In the genomic region with DNA sequence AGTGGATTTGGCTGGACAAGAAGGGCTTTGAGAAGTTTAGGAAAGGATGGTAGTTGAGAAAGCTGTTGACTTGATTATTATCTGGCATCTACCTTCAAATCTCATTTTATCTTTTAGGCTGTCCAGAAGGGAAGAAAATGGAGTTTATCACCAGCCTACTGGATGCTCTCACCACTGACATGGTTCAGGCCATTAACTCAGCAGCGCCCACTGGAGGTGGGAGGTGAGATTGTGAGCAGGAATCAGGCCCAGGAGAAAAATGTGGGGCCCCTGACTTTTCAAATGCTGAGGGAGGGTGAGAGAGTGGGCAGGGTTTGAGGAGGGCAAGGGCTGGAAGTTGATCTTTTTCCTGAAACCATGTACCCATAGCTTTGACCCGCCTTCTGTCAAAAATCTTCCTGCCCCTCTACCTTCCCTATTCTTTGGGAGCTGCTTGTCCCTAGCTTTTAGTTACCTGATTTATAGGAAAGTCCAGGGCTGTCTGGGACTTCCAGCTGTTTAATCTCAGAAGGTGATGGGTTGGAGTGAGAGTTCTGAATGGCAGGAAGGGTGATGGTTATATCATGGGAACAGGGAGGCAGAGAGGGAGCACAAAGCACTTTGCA, we compare ENCODE assay signal across 8 cellular contexts.
A peak's percentile ranks its signal among the peaks of the same experiment; 100 is the strongest.
DNase-seq lines count a peak whose midpoint lies in the region; ATAC-seq, FAIRE-seq and TF ChIP-seq lines count a peak whose summit lies in the region.

No MANE protein-coding gene starts in this region.

- DNase-seq in activated T-cell treated with anti-CD3 and anti-CD28 coated beads for 24 hours (ENCODE audit: low read depth), result peak; percentile 4
- DNase-seq in activated T-cell treated with anti-CD3 and anti-CD28 coated beads for 4 hours, result no peak
- DNase-seq in NAMALWA (ENCODE audit: low spot score), result peak; percentile 49
- DNase-seq in dorsolateral prefrontal cortex, result peak in 2 of 10 donors; percentile 34 to 48
- peak in 4 of 6 donors; percentile 18 to 84 (median 62) for DNase-seq in pancreas

- no peaks in the 10 kb centered on the region for H3K9me3 ChIP-seq in pancreas

- WGBS in pancreas, 2 donors, result 46 to 53% methylated on average over 2 of the region's 2 CpGs

- no peak overlapping the region for H3K27ac ChIP-seq in dorsolateral prefrontal cortex
- H3K27ac ChIP-seq in pancreas, result no peak overlapping the region

- intact Hi-C loops in dorsolateral prefrontal cortex (cut with DNase I), result no loop called here
- intact Hi-C loops in pancreas (cut with DNase I), result loop anchor here in 1 of 3 donors (5.0 kb wide), 1 partner anchor 136 kb away; the partner anchor contains the start of gene SMOC1

- ATAC-seq in pancreas, result peak; percentile 72 to 92 (median 74)
- no peak for ATAC-seq in HG03045 (IDR thresholded peaks at IDR 0.05; ENCODE audit: unreplicated experiment)
- no peak for ATAC-seq in GM19397 (IDR thresholded peaks at IDR 0.05; ENCODE audit: unreplicated experiment)
- ATAC-seq in HG03342 (IDR thresholded peaks at IDR 0.05; ENCODE audit: unreplicated experiment), result no peak

- H3K4me1 ChIP-seq in pancreas, result no peaks in the 10 kb centered on the region

- no peak overlapping the region for H3K4me3 ChIP-seq in dorsolateral prefrontal cortex
- no peak overlapping the region for H3K4me3 ChIP-seq in pancreas

- TF ChIP-seq CTCF in dorsolateral prefrontal cortex (IDR thresholded peaks at IDR 0.05 in 54 of 56, conservative IDR thresholded peaks at IDR 0.05 in 2 of 56; ENCODE audit: low read depth in 1 of 56, partially characterized antibody in 56 of 56) (peak; percentile 22 to 81 (median 66)), pancreas (IDR thresholded peaks at IDR 0.05) (peak; percentile 46 to 71 (median 50))

- no peaks in the 10 kb centered on the region for H3K36me3 ChIP-seq in pancreas

- no peak for FAIRE-seq in pancreas (lab: Jason Lieb, UNC)

- H3K27me3 ChIP-seq in dorsolateral prefrontal cortex (peaks cover 0 to 4% (median 0%) of the 10 kb centered on the region in 45 donors), pancreas (no peaks in the 10 kb centered on the region)

Comparison
In these comparisons a context has a peak if more than half of its experiments do, and no peak if none do; other contexts are left out.
1. ATAC-seq: peak in pancreas (4 of 4); none in HG03045 (single experiment), GM19397 (single experiment) and HG03342 (single experiment).